In genomic region chr2:233867993-233868532, GRCh38 we compare ENCODE assay signal across 8 cellular contexts.
DNase-seq lines count a peak whose midpoint lies in the region; ATAC-seq and TF ChIP-seq lines count a peak whose summit lies in the region.

MSL3B (minus strand) TSS chr2:233868386.

- peak; percentile 60 to 80 for DNase-seq in SJSA1 (ENCODE audit: low read depth in 1 of 2, low spot score in 2 of 2)
- DNase-seq in activated naive CD8-positive, alpha-beta T cell treated with anti-CD3 and anti-CD28 coated beads, Interleukin-2, amount 50 U/mL, for 24 hours = peak; percentile 63
- DNase-seq in hepatocyte (ENCODE audit: low spot score) = peak; percentile 78
- DNase-seq in stimulated activated CD4-positive, alpha-beta T cell treated with anti-CD3 and anti-CD28 coated beads, Interleukin-12 subunit alpha, Interleukin-12 subunit beta, amount 100 ng/mL, for 4 hours = peak; percentile 60
- no peak for DNase-seq in NCI-H128 (lab: John Stamatoyannopoulos, UW; ENCODE audit: unreplicated experiment)

- peak; percentile 34 for ATAC-seq in GM18508 (IDR thresholded peaks at IDR 0.05; ENCODE audit: insufficient read depth, unreplicated experiment)
- peak; percentile 79 for ATAC-seq in HG03354 (IDR thresholded peaks at IDR 0.05; ENCODE audit: poor library complexity, severe bottlenecking, unreplicated experiment)
- ATAC-seq in activated naive CD8-positive, alpha-beta T cell treated with anti-CD3 and anti-CD28 coated beads, Interleukin-2, amount 50 U/mL, for 24 hours = peak; percentile 57
- ATAC-seq in GM18868 (IDR thresholded peaks at IDR 0.05; ENCODE audit: unreplicated experiment) = no peak

- peak within 1 kb of the TSS; percentile 84 for H3K4me3 Mint-ChIP-seq in activated naive CD8-positive, alpha-beta T cell treated with anti-CD3 and anti-CD28 coated beads, Interleukin-2, amount 50 U/mL, for 24 hours

- H3K9me3 ChIP-seq in SJSA1 (replicated peaks) = peaks cover 3% of the 10 kb centered on the region; the same call in 1 of the 2 replicates
- peaks cover 8% of the 10 kb centered on the region for H3K9me3 ChIP-seq in hepatocyte (ENCODE audit: low read depth)

- WGBS in hepatocyte (ENCODE audit: low lambda C conversion rate, missing lambda C conversion rate) = 12% methylated on average over 50 of the region's 50 CpGs

- no peaks in the 10 kb centered on the region for H3K9me2 ChIP-seq in hepatocyte (replicated peaks; ENCODE audit: insufficient read depth)

- peak within 1 kb of the TSS; percentile 68 for H3K4me2 ChIP-seq in hepatocyte

- H3K36me3 ChIP-seq in SJSA1 (peaks cover 24% of the 10 kb centered on the region), hepatocyte (replicated peaks; ENCODE audit: insufficient read depth, low read depth) (no peaks in the 10 kb centered on the region)

- no peak for TF ChIP-seq CTCF in hepatocyte (IDR thresholded peaks at IDR 0.05; ENCODE audit: poor library complexity)

- no peaks in the 10 kb centered on the region for H3K79me2 ChIP-seq in hepatocyte

- H3K27ac Mint-ChIP-seq in activated naive CD8-positive, alpha-beta T cell treated with anti-CD3 and anti-CD28 coated beads, Interleukin-2, amount 50 U/mL, for 24 hours = peak within 1 kb of the TSS; percentile 73

- H3K27ac ChIP-seq in SJSA1 (peak within 1 kb of the TSS; percentile 62), hepatocyte (no peak within 1 kb of the TSS)

- peaks cover 13% of the 10 kb centered on the region for H3K4me1 Mint-ChIP-seq in activated naive CD8-positive, alpha-beta T cell treated with anti-CD3 and anti-CD28 coated beads, Interleukin-2, amount 50 U/mL, for 24 hours

- H3K4me1 ChIP-seq in SJSA1 (replicated peaks) = peaks cover 4% of the 10 kb centered on the region; the same call in 1 of the 2 replicates
- H3K4me1 ChIP-seq in hepatocyte (ENCODE audit: insufficient read depth) = no peaks in the 10 kb centered on the region

- H2AFZ ChIP-seq in hepatocyte = peak within 1 kb of the TSS; percentile 93

- H3K27me3 ChIP-seq in SJSA1 (replicated peaks) (peaks cover 7% of the 10 kb centered on the region; the same call in 1 of the 2 replicates), hepatocyte (peaks cover 21% of the 10 kb centered on the region)

- peaks cover 25% of the 10 kb centered on the region for H3K36me3 Mint-ChIP-seq in activated naive CD8-positive, alpha-beta T cell treated with anti-CD3 and anti-CD28 coated beads, Interleukin-2, amount 50 U/mL, for 24 hours (ENCODE audit: low read depth)

- peaks cover 25% of the 10 kb centered on the region for H3K9me3 Mint-ChIP-seq in activated naive CD8-positive, alpha-beta T cell treated with anti-CD3 and anti-CD28 coated beads, Interleukin-2, amount 50 U/mL, for 24 hours

- H3K4me3 ChIP-seq in SJSA1 = peak within 1 kb of the TSS; percentile 54
- H3K4me3 ChIP-seq in hepatocyte = peak within 1 kb of the TSS; percentile 59

- no peaks in the 10 kb centered on the region for H4K20me1 ChIP-seq in hepatocyte (ENCODE audit: insufficient read depth, poor library complexity, severe bottlenecking)

- peaks cover 28% of the 10 kb centered on the region for H3K27me3 Mint-ChIP-seq in activated naive CD8-positive, alpha-beta T cell treated with anti-CD3 and anti-CD28 coated beads, Interleukin-2, amount 50 U/mL, for 24 hours
